ENCODE assay signal across 3 cellular contexts in the genomic region with DNA sequence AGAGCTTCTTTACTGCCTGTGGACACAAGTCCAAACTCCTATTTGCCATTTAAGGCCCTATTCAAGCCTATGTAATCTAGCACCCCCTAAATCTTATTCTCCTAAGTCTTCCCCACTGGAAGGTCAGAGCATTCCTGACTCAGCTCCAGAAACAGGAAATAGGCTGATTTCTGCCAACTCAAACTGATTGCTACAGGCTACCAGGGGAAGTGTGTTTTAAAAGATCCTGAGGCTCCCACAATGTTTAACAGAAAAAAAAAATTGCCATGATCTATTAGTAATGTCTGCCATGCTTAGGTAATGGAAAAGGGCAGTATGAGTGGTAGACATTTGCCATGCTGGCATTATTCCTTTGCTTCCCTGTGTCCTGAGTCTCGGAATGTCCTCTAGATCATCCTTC.
TF ChIP-seq lines count a peak whose summit lies in the region.

No MANE protein-coding gene starts in this region.

TF ChIP-seq in liver, 16 proteins besides CTCF, POLR2A, EP300 and RAD21:
- TF ChIP-seq RXRA (IDR thresholded peaks at IDR 0.05) (no peak), YY1 (IDR thresholded peaks at IDR 0.05) (no peak), HNF4A (conservative IDR thresholded peaks at IDR 0.05) (peak; percentile 7 to 12), FOXA1 (IDR thresholded peaks at IDR 0.05) (no peak)
- TF ChIP-seq, protein P1, sequence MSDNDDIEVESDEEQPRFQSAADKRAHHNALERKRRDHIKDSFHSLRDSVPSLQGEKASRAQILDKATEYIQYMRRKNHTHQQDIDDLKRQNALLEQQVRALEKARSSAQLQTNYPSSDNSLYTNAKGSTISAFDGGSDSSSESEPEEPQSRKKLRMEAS (IDR thresholded peaks at IDR 0.05): no peak

TF ChIP-seq in HepG2, 621 proteins besides CTCF, POLR2A, EP300 and RAD21:
- TF ChIP-seq, protein P2, sequence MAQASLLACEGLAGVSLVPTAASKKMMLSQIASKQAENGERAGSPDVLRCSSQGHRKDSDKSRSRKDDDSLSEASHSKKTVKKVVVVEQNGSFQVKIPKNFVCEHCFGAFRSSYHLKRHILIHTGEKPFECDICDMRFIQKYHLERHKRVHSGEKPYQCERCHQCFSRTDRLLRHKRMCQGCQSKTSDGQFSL (CRISPR knock-in tag; IDR thresholded peaks at IDR 0.05): no peak

TF ChIP-seq in H1, 55 proteins besides CTCF, POLR2A, EP300 and RAD21:
- TF ChIP-seq KDM1A (IDR thresholded peaks at IDR 0.05; ENCODE audit: borderline replicate concordance, low read length): no peak
- no peak for TF ChIP-seq CREB1 (IDR thresholded peaks at IDR 0.05)
- no peak for TF ChIP-seq SIN3A (conservative IDR thresholded peaks at IDR 0.05 in 1 of 2, IDR thresholded peaks at IDR 0.05 in 1 of 2; ENCODE audit: low read depth in 1 of 2, low read length in 2 of 2)
- TF ChIP-seq JUND (IDR thresholded peaks at IDR 0.05; ENCODE audit: low read length): no peak
- TF ChIP-seq KDM5A (IDR thresholded peaks at IDR 0.05; ENCODE audit: low read length): no peak
- no peak for TF ChIP-seq CTBP2 (IDR thresholded peaks at IDR 0.05; ENCODE audit: borderline replicate concordance, insufficient read depth, insufficient read length, low read length)
- TF ChIP-seq, protein P1 (IDR thresholded peaks at IDR 0.05): no peak
- no peak for TF ChIP-seq RBBP5 (IDR thresholded peaks at IDR 0.05; ENCODE audit: borderline replicate concordance, low read depth, low read length)
